In genomic region chr4:80127870-80128419, GRCh38 we compare ENCODE assay signal across 1 cellular context.
TF ChIP-seq lines count a peak whose summit lies in the region.

No MANE protein-coding gene starts in this region.

TF ChIP-seq in K562, 482 proteins besides CTCF, POLR2A, EP300 and RAD21 (continued from another document):
- TF ChIP-seq ZHX1 (conservative IDR thresholded peaks at IDR 0.05; ENCODE audit: low read length) (no peak), BMI1 (IDR thresholded peaks at IDR 0.05; ENCODE audit: low read length) (no peak), RB1 (IDR thresholded peaks at IDR 0.05; ENCODE audit: low read depth) (no peak), CHD4 (IDR thresholded peaks at IDR 0.05; ENCODE audit: insufficient read depth, insufficient replicate concordance, low read depth, low read length, poor library complexity, severe bottlenecking) (peak; percentile 93), KLF13 (tag; IDR thresholded peaks at IDR 0.05; ENCODE audit: borderline replicate concordance, low read depth) (no peak), BRD4 (IDR thresholded peaks at IDR 0.05) (peak; percentile 63; the same call in 1 of the 2 replicates), NKRF (IDR thresholded peaks at IDR 0.05; ENCODE audit: borderline replicate concordance) (peak; percentile 61; the same call in 1 of the 2 replicates), CAMTA2 (CRISPR knock-in tag; conservative IDR thresholded peaks at IDR 0.05) (no peak), ZNF57 (CRISPR knock-in tag; IDR thresholded peaks at IDR 0.05) (no peak), NBN (IDR thresholded peaks at IDR 0.05; ENCODE audit: low read depth) (0 out of 2 replicates have a peak, but pooled peaks have one; percentile 5), CBX3 (IDR thresholded peaks at IDR 0.05; ENCODE audit: borderline replicate concordance in 1 of 2, low read length in 2 of 2) (peak in 1 of 2 experiments; percentile 83; a peak in 1 of 3 replicates), XRCC3 (IDR thresholded peaks at IDR 0.05) (no peak), ADNP (tag; IDR thresholded peaks at IDR 0.05) (peak; percentile 99), CBX1 (IDR thresholded peaks at IDR 0.05; ENCODE audit: low read depth) (peak; percentile 66; the same call in 1 of the 2 replicates), ARNT (IDR thresholded peaks at IDR 0.05) (0 out of 4 replicates have a peak, but pooled peaks of 1 of the 2 experiments have one; percentile 38), MEF2D (tag; conservative IDR thresholded peaks at IDR 0.05; ENCODE audit: low read depth) (no peak), TRIM24 (IDR thresholded peaks at IDR 0.05) (0 out of 4 replicates have a peak, but pooled peaks of 1 of the 2 experiments have one; percentile 6), ZNF217 (CRISPR knock-in tag; IDR thresholded peaks at IDR 0.05) (no peak), LARP7 (IDR thresholded peaks at IDR 0.05) (0 out of 2 replicates have a peak, but pooled peaks have one; percentile 18), THRB (CRISPR knock-in tag; conservative IDR thresholded peaks at IDR 0.05) (0 out of 2 replicates have a peak, but pooled peaks have one; percentile 22), GATAD2B (IDR thresholded peaks at IDR 0.05; ENCODE audit: borderline replicate concordance) (no peak), HDAC3 (IDR thresholded peaks at IDR 0.05; ENCODE audit: borderline replicate concordance, partially characterized antibody) (peak; percentile 19), PHB2 (IDR thresholded peaks at IDR 0.05; ENCODE audit: low read depth) (0 out of 2 replicates have a peak, but pooled peaks have one; percentile 27), RCOR1 (IDR thresholded peaks at IDR 0.05; ENCODE audit: borderline replicate concordance in 1 of 2, low read depth in 2 of 2, low read length in 2 of 2) (peak in 1 of 2 experiments; percentile 81; a peak in 2 of 4 replicates), ZNF146 (CRISPR knock-in tag; IDR thresholded peaks at IDR 0.05; ENCODE audit: unreplicated experiment) (no peak), ZBTB2 (IDR thresholded peaks at IDR 0.05) (0 out of 2 replicates have a peak, but pooled peaks have one; percentile 15), SMARCA5 (IDR thresholded peaks at IDR 0.05) (peak; percentile 95), HDAC2 (IDR thresholded peaks at IDR 0.05) (peak; percentile 93), KDM2B (CRISPR knock-in tag; IDR thresholded peaks at IDR 0.05) (no peak), TCF7 (IDR thresholded peaks at IDR 0.05; ENCODE audit: borderline replicate concordance) (no peak), ZNF347 (CRISPR knock-in tag; IDR thresholded peaks at IDR 0.05; ENCODE audit: low read depth) (no peak), KDM1A (IDR thresholded peaks at IDR 0.05) (peak; percentile 92 to 96), HDAC1 (IDR thresholded peaks at IDR 0.05) (peak in 1 of 2 experiments; percentile 12; a peak in 2 of 4 replicates), HNRNPLL (IDR thresholded peaks at IDR 0.05; ENCODE audit: low read depth, low read length, poor library complexity, severe bottlenecking) (no peak), BCOR (IDR thresholded peaks at IDR 0.05) (peak; percentile 99), SMARCC2 (IDR thresholded peaks at IDR 0.05; ENCODE audit: low read depth) (no peak), TAL1 (IDR thresholded peaks at IDR 0.05) (0 out of 2 replicates have a peak, but pooled peaks have one; percentile 2), PTBP1 (IDR thresholded peaks at IDR 0.05; ENCODE audit: low read depth, low read length) (no peak), CHAMP1 (IDR thresholded peaks at IDR 0.05) (peak; percentile 78), ZNF133 (CRISPR knock-in tag; IDR thresholded peaks at IDR 0.05) (no peak), MLLT1 (IDR thresholded peaks at IDR 0.05) (peak in 1 of 2 experiments; percentile 41; a peak in 1 of 4 replicates), MCM2 (IDR thresholded peaks at IDR 0.05; ENCODE audit: low read depth) (no peak), MNT (conservative IDR thresholded peaks at IDR 0.05) (0 out of 4 replicates have a peak, but pooled peaks of 1 of the 2 experiments have one; percentile 3), TCF3 (CRISPR knock-in tag; IDR thresholded peaks at IDR 0.05) (no peak), NR4A1 (CRISPR knock-in tag; IDR thresholded peaks at IDR 0.05) (no peak), NR4A1 (tag; IDR thresholded peaks at IDR 0.05) (no peak), ZNF512 (tag; IDR thresholded peaks at IDR 0.05) (peak; percentile 62; the same call in 1 of the 2 replicates), RBM25 (IDR thresholded peaks at IDR 0.05; ENCODE audit: low read depth, low read length, severe bottlenecking) (peak; percentile 100), HLTF (IDR thresholded peaks at IDR 0.05) (0 out of 2 replicates have a peak, but pooled peaks have one; percentile 34), HEY1 (CRISPR knock-in tag; IDR thresholded peaks at IDR 0.05; ENCODE audit: borderline replicate concordance) (no peak)
